ENCODE assay signal across 15 cellular contexts in the genomic region with DNA sequence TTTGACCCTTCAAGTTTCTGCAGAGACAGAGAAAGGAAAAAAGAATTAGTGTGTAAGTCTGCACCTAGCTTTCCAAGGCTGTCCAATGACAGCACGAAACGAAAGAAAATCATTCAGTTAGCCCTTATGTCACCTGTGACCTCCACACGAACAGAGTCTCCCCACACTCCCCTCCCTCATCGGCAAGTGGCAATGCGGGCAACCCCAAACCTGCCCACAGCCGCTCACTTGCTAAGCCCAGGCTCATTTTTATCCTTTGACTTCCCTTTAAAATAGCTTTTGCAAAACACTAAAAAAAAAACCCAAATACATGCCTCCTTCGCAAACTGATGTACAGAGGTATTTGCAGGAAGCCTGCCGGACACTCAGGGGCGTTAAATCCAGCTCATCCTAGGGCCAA. TPM values are rescaled to one million over a fixed set of nuclear protein-coding genes. Genes with fewer than 3 reads are reported as not detected.
A peak's percentile ranks its signal among the peaks of the same experiment; 100 is the strongest.
DNase-seq lines count a peak whose midpoint lies in the region; ATAC-seq and TF ChIP-seq lines count a peak whose summit lies in the region.
"Had no signal": no experiment of that assay in that cellular context is flagged by ENCODE, and none has a peak within 500 bp of the region (broad histone marks: within the 10 kb centered on the region; RNA-seq: fewer than 3 reads in every experiment).

No MANE protein-coding gene starts in this region.

- H3K36me3 ChIP-seq in CD8-positive, alpha-beta T cell (ENCODE audit: insufficient read depth, low read length) = peaks cover 56% of the 10 kb centered on the region
- peaks cover 87% of the 10 kb centered on the region for H3K36me3 ChIP-seq in endodermal cell (ENCODE audit: control insufficient read depth, insufficient read depth, low read length)
- peaks cover 12 to 72% (median 43%) of the 10 kb centered on the region in 4 donors for H3K36me3 ChIP-seq in upper lobe of left lung

- TF ChIP-seq CTCF in CD8-positive, alpha-beta T cell (IDR thresholded peaks at IDR 0.05) = no peak
- TF ChIP-seq CTCF in endodermal cell (conservative IDR thresholded peaks at IDR 0.05) (no peak), progenitor cell of endocrine pancreas (IDR thresholded peaks at IDR 0.05; ENCODE audit: unreplicated experiment) (no peak), upper lobe of left lung (IDR thresholded peaks at IDR 0.05) (no peak)

- TF ChIP-seq POLR2A in upper lobe of left lung (IDR thresholded peaks at IDR 0.05) = no peak

- no peaks in the 10 kb centered on the region for H3K27me3 ChIP-seq in CD8-positive, alpha-beta T cell (ENCODE audit: insufficient read depth, low read length)
- H3K27me3 ChIP-seq in endodermal cell (ENCODE audit: control insufficient read depth, insufficient read depth, low read length, poor library complexity, severe bottlenecking) (no peaks in the 10 kb centered on the region), upper lobe of left lung (no peaks in the 10 kb centered on the region)
- H3K27me3 ChIP-seq: MG63 had no signal

- TF ChIP-seq EP300 in upper lobe of left lung (IDR thresholded peaks at IDR 0.05) = no peak

- 95 to 97% methylated on average over 4 to 9 of the region's 9 CpGs for WGBS in endodermal cell (ENCODE audit: insufficient coverage in 1 of 2, insufficient read length in 1 of 2), 2 experiments
- WGBS in upper lobe of left lung, 2 donors = 82 to 85% methylated on average over 9 of the region's 9 CpGs

- peaks cover 37% of the 10 kb centered on the region for H3K4me1 Mint-ChIP-seq in CD8-positive, alpha-beta T cell (ENCODE audit: low read depth)
- peaks cover 18 to 40% (median 35%) of the 10 kb centered on the region in 3 donors for H3K4me1 Mint-ChIP-seq in IgD-negative memory B cell
- peaks cover 25% of the 10 kb centered on the region for H3K4me1 Mint-ChIP-seq in endodermal cell
- peaks cover 6% of the 10 kb centered on the region for H3K4me1 Mint-ChIP-seq in progenitor cell of endocrine pancreas (ENCODE audit: low read depth)

- no peak overlapping the region for H3K27ac ChIP-seq in CD8-positive, alpha-beta T cell (ENCODE audit: low read depth, low read length)
- no peak overlapping the region for H3K27ac ChIP-seq in endodermal cell (ENCODE audit: low read depth, low read length)
- no peak overlapping the region for H3K27ac ChIP-seq in upper lobe of left lung
- H3K27ac ChIP-seq: PC-9 had no signal

- H3K9me3 ChIP-seq in CD8-positive, alpha-beta T cell (ENCODE audit: low read length) = no peaks in the 10 kb centered on the region
- H3K9me3 ChIP-seq in endodermal cell (ENCODE audit: control insufficient read depth, low read length) (no peaks in the 10 kb centered on the region), upper lobe of left lung (no peaks in the 10 kb centered on the region)
- H3K9me3 ChIP-seq: MG63 had no signal

- CTCF ChIA-PET in CD8-positive, alpha-beta T cell (lab: Charles Lee) = interaction anchor here (1.9 kb wide), 1 partner anchor 11 kb away, joined by 7 read pairs; no protein-coding TSS in a partner anchor

- no peak overlapping the region for H3K4me3 ChIP-seq in CD8-positive, alpha-beta T cell (ENCODE audit: low read depth, low read length)
- no peak overlapping the region for H3K4me3 ChIP-seq in endodermal cell (ENCODE audit: low read length)
- H3K4me3 ChIP-seq in upper lobe of left lung = no peak overlapping the region
- H3K4me3 ChIP-seq: MG63, PC-9 had no signal

- H3K4me1 ChIP-seq in CD8-positive, alpha-beta T cell (ENCODE audit: insufficient read depth, low read length) = peaks cover 20% of the 10 kb centered on the region
- peaks cover 2% of the 10 kb centered on the region for H3K4me1 ChIP-seq in endodermal cell (ENCODE audit: control insufficient read depth, insufficient read depth, low read length)
- H3K4me1 ChIP-seq in upper lobe of left lung = peaks cover 0 to 35% (median 18%) of the 10 kb centered on the region in 4 donors

- no peaks in the 10 kb centered on the region for H3K27me3 Mint-ChIP-seq in CD8-positive, alpha-beta T cell (ENCODE audit: low read depth)
- H3K27me3 Mint-ChIP-seq in IgD-negative memory B cell (no peaks in the 10 kb centered on the region), endodermal cell (ENCODE audit: insufficient read depth) (no peaks in the 10 kb centered on the region), progenitor cell of endocrine pancreas (no peaks in the 10 kb centered on the region)

- peak overlapping the region; percentile 11 for H3K27ac Mint-ChIP-seq in CD8-positive, alpha-beta T cell
- H3K27ac Mint-ChIP-seq in IgD-negative memory B cell = peak overlapping the region in 2 of 3 donors; percentile 59 to 76
- peak overlapping the region; percentile 60 for H3K27ac Mint-ChIP-seq in endodermal cell
- peak overlapping the region; percentile 69 for H3K27ac Mint-ChIP-seq in progenitor cell of endocrine pancreas
- H3K27ac Mint-ChIP-seq: HFFc6 had no signal

- H3K9me3 Mint-ChIP-seq in CD8-positive, alpha-beta T cell = no peaks in the 10 kb centered on the region
- H3K9me3 Mint-ChIP-seq in IgD-negative memory B cell = no peaks in the 10 kb centered on the region
- H3K9me3 Mint-ChIP-seq in endodermal cell = no peaks in the 10 kb centered on the region
- no peaks in the 10 kb centered on the region for H3K9me3 Mint-ChIP-seq in progenitor cell of endocrine pancreas (ENCODE audit: low read depth)
- H3K9me3 Mint-ChIP-seq: HFFc6 had no signal

- no peak for ATAC-seq in CD8-positive, alpha-beta T cell
- no peak for ATAC-seq in upper lobe of left lung (ENCODE audit: low FRiP score in 2 of 2)

- no peak for DNase-seq in CD8-positive, alpha-beta T cell
- DNase-seq in endodermal cell (no peak), progenitor cell of endocrine pancreas (ENCODE audit: low spot score, unreplicated experiment) (no peak), cortex of kidney (lab: John Stamatoyannopoulos, UW) (no peak), iPS-NIHi11 (ENCODE audit: low spot score) (no peak), upper lobe of left lung (no peak)
- DNase-seq: HFFc6, MG63, NCI-H1105, NCI-H187, NCI-H446, PC-9 had no signal

- intact Hi-C loops in CD8-positive, alpha-beta T cell (cut with DNase I, micrococcal nuclease) = loop anchor here in 1 of 2 experiments (10.0 kb wide), 1 partner anchor 176 kb away; no protein-coding TSS in a partner anchor

- no peak overlapping the region for H3K4me3 Mint-ChIP-seq in CD8-positive, alpha-beta T cell
- H3K4me3 Mint-ChIP-seq in IgD-negative memory B cell (peak overlapping the region in 3 of 4 donors; percentile 32 to 45 (median 44)), endodermal cell (no peak overlapping the region), progenitor cell of endocrine pancreas (ENCODE audit: low read depth) (no peak overlapping the region)
- H3K4me3 Mint-ChIP-seq: HFFc6 had no signal

- no peak overlapping the region for H3K9ac ChIP-seq in endodermal cell (ENCODE audit: extremely low read depth, low read length, poor library complexity, severe bottlenecking)

- POLR2A ChIA-PET in CD8-positive, alpha-beta T cell (lab: Charles Lee) = no interaction called here

- H3K36me3 Mint-ChIP-seq in CD8-positive, alpha-beta T cell = peaks cover 74% of the 10 kb centered on the region
- H3K36me3 Mint-ChIP-seq in IgD-negative memory B cell (peaks cover 2% of the 10 kb centered on the region), endodermal cell (ENCODE audit: low read depth) (peaks cover 86% of the 10 kb centered on the region), progenitor cell of endocrine pancreas (ENCODE audit: insufficient read depth) (peaks cover 32% of the 10 kb centered on the region)

RNA-seq across cellular contexts. Expression of gene RCC2, which starts 10.3 kb away (rescaled TPM):
- total RNA-seq in CD8-positive, alpha-beta T cell = 10 to 100 TPM; 25.4 to 28.0 TPM
- polyA plus RNA-seq in IgD-negative memory B cell = 16.3 TPM
- 100 to 1,000 TPM; 240 to 325 TPM for total RNA-seq in endodermal cell
- polyA plus RNA-seq in endodermal cell (2013, experiment 1 of 2) = 136 TPM
- polyA plus RNA-seq in endodermal cell (2013, experiment 2 of 2) = 129 TPM
- total RNA-seq in progenitor cell of endocrine pancreas = 193 and 196 TPM in 2 replicates
- total RNA-seq in upper lobe of left lung = 10 to 100 TPM; 32.1 to 66.2 (median 47.7) TPM

RNA-seq across cellular contexts. Expression of gene PADI6, which starts 57.2 kb away (rescaled TPM):
- not detected for total RNA-seq in CD8-positive, alpha-beta T cell
- polyA plus RNA-seq in IgD-negative memory B cell = not detected
- total RNA-seq in endodermal cell = not detected
- not detected for polyA plus RNA-seq in endodermal cell (2013, experiment 1 of 2)
- not detected for polyA plus RNA-seq in endodermal cell (2013, experiment 2 of 2)
- total RNA-seq in progenitor cell of endocrine pancreas = not detected in 2 replicates
- total RNA-seq in upper lobe of left lung = not detected
- total RNA-seq: H1, HFFc6 had no signal
- polyA plus RNA-seq: BJ, H1 had no signal

Comparison
In these comparisons a context has a peak if more than half of its experiments do, and no peak if none do; other contexts are left out.
1. H3K27ac Mint-ChIP-seq: peak in every context shown above with its lines; median percentile 69 in progenitor cell of endocrine pancreas; 68 in IgD-negative memory B cell; 60 in endodermal cell; 11 in CD8-positive, alpha-beta T cell.
2. H3K4me3 Mint-ChIP-seq: peak in IgD-negative memory B cell (3 of 4); none in CD8-positive, alpha-beta T cell (single experiment), endodermal cell (single experiment) and progenitor cell of endocrine pancreas (single experiment).